In genomic region chr20:1466211-1467081, GRCh38 we compare ENCODE assay signal across 8 cellular contexts. TPM values are rescaled to one million over a fixed set of nuclear protein-coding genes. Genes with fewer than 3 reads are reported as not detected.
A peak's percentile ranks its signal among the peaks of the same experiment; 100 is the strongest.
DNase-seq lines count a peak whose midpoint lies in the region; ATAC-seq and TF ChIP-seq lines count a peak whose summit lies in the region.

Gene NSFL1C, minus strand, starts transcription at chr20:1466849. Its CDS starts 25 bp downstream, at chr20:1466824.

- peak; percentile 90 for DNase-seq in BE2C
- peak; percentile 95 for DNase-seq in GM19238 (ENCODE audit: insufficient read length, low spot score)
- peak; percentile 90 to 94 for DNase-seq in NCI-H524 (lab: John Stamatoyannopoulos, UW)
- DNase-seq in activated CD4-positive, alpha-beta T cell treated with anti-CD3 and anti-CD28 coated beads for 4 hours: peak; percentile 96
- peak; percentile 94 for DNase-seq in colonic mucosa
- DNase-seq in left colon: peak; percentile 93 to 97
- DNase-seq in stimulated activated CD4-positive, alpha-beta T cell treated with anti-CD3 and anti-CD28 coated beads, Interleukin-1b, Interleukin-23, amount 100 ng/mL, for 48 hours: peak; percentile 95

- H3K4me1 ChIP-seq in BE2C: no peaks in the 10 kb centered on the region; the same call in none of the 2 replicates
- peaks cover 27% of the 10 kb centered on the region for H3K4me1 ChIP-seq in colonic mucosa

- H3K27me3 ChIP-seq in BE2C: no peaks in the 10 kb centered on the region
- H3K27me3 ChIP-seq in colonic mucosa: no peaks in the 10 kb centered on the region

- TF ChIP-seq CTCF in BE2C (IDR thresholded peaks at IDR 0.05; ENCODE audit: low read depth, low read length) (peak; percentile 53), colonic mucosa (IDR thresholded peaks at IDR 0.05) (peak; percentile 98)

- no peaks in the 10 kb centered on the region for H3K9me3 ChIP-seq in BE2C
- H3K9me3 ChIP-seq in colonic mucosa: no peaks in the 10 kb centered on the region

- H3K36me3 ChIP-seq in BE2C (no peaks in the 10 kb centered on the region), colonic mucosa (no peaks in the 10 kb centered on the region)

- H3K9ac ChIP-seq in colonic mucosa (ENCODE audit: low read depth in 2 of 2, low read length in 2 of 2): peak within 1 kb of the TSS; percentile 80 to 90

- ATAC-seq in HG03442 (IDR thresholded peaks at IDR 0.05; ENCODE audit: unreplicated experiment): peak; percentile 84
- ATAC-seq in left colon: peak; percentile 85

- intact Hi-C loops in colonic mucosa (cut with DNase I): loop anchor here (5.0 to 10.0 kb wide), 3 partner anchors 72 to 1568 kb away; partner anchors contain the start of gene FKBP1A
- intact Hi-C loops in left colon (cut with DNase I, micrococcal nuclease): no loop called here

- H3K4me3 ChIP-seq in BE2C (ENCODE audit: low read depth, low read length) (peak within 1 kb of the TSS; percentile 76), colonic mucosa (peak within 1 kb of the TSS; percentile 99)

- peak within 1 kb of the TSS; percentile 92 for H3K27ac ChIP-seq in colonic mucosa

RNA-seq across cellular contexts. Expression of gene NSFL1C, which starts in this region (rescaled TPM):
- 75.5 TPM for polyA plus RNA-seq in BE2C (2012; ENCODE audit: insufficient read depth, insufficient read length, low read depth)
- 10 to 100 TPM; 67.4 to 76.0 TPM for total RNA-seq in colonic mucosa
- total RNA-seq in left colon: 10 to 100 TPM; 61.6 to 81.5 TPM

Comparison
In these comparisons a context has a peak if more than half of its experiments do, and no peak if none do; other contexts are left out.
1. Peak in every context shown above with its lines: DNase-seq, ATAC-seq, H3K4me3 ChIP-seq and H3K27ac ChIP-seq.